36 cellular contexts compared by ENCODE assay signal in genomic region chr12:110995615-110996014, GRCh38. TPM values are rescaled to one million over a fixed set of nuclear protein-coding genes. Genes with fewer than 3 reads are reported as not detected.
"Had no signal": no experiment of that assay in that cellular context is flagged by ENCODE, and none has a peak within 500 bp of the region (broad histone marks: within the 10 kb centered on the region; RNA-seq: fewer than 3 reads in every experiment).

No MANE protein-coding gene starts in this region.

- H3K27ac ChIP-seq: brain microvascular endothelial cell, colonic mucosa, epithelial cell of prostate, esophagus squamous epithelium, gastroesophageal sphincter had no signal

- H3K4me1 ChIP-seq: colonic mucosa, esophagus squamous epithelium, gastroesophageal sphincter had no signal

- FAIRE-seq: astrocyte, bronchial epithelial cell, endometrium, endothelial cell of umbilical vein had no signal

- H3K36me3 ChIP-seq: brain microvascular endothelial cell, colonic mucosa, esophagus squamous epithelium, gastroesophageal sphincter, WERI-Rb-1 had no signal

- H3K9me3 ChIP-seq: colonic mucosa had no signal

- H3K27me3 ChIP-seq: brain microvascular endothelial cell, colonic mucosa had no signal

- DNase-seq: activated B cell treated with CpG ODN at 0.5 μM for 24 hours; activated CD4-positive, alpha-beta T cell treated with anti-CD3 and anti-CD28 coated beads for 48 hours; activated CD4-positive, alpha-beta T cell treated with anti-CD3 and anti-CD28 coated beads, Interleukin-2, amount 50 U/mL, for 1 hour; activated CD4-positive, alpha-beta T cell treated with anti-CD3 and anti-CD28 coated beads, Interleukin-2, amount 50 U/mL, for 48 hours; activated CD8-positive, alpha-beta memory T cell treated with anti-CD3 and anti-CD28 coated beads for 24 hours; activated CD8-positive, alpha-beta T cell treated with anti-CD3 and anti-CD28 coated beads for 36 hours; activated effector memory CD4-positive, alpha-beta T cell treated with Interleukin-2 at 50 U/mL for 16 hours; activated gamma-delta T cell treated with Interleukin-2 at 50 U/mL for 16 hours; activated naive CD4-positive, alpha-beta T cell treated with anti-CD3 and anti-CD28 coated beads, Interleukin-2, amount 50 U/mL, for 16 hours; activated naive CD4-positive, alpha-beta T cell treated with Interleukin-2 at 50 U/mL for 16 hours; activated T-cell treated with anti-CD3 and anti-CD28 coated beads, Interleukin-2, amount 50 U/mL, for 4 hours; amniotic stem cell; anterior cingulate cortex; brain microvascular endothelial cell; central memory CD4-positive, alpha-beta T cell; cerebellar nuclear complex; colonic mucosa; effector CD8-positive, alpha-beta T cell; esophagus squamous epithelium; foreskin melanocyte; head of caudate nucleus; T-helper 1 cell; T-helper 17 cell; T1000 had no signal

- ATAC-seq: activated CD4-positive, CD25-positive, alpha-beta regulatory T cell treated with anti-CD3 and anti-CD28 coated beads, Interleukin-2, amount 50 U/mL, for 24 hours; activated CD8-positive, alpha-beta T cell treated with anti-CD3 and anti-CD28 coated beads for 36 hours; activated T-cell treated with anti-CD3 and anti-CD28 coated beads, Interleukin-2, amount 50 U/mL, for 4 hours; activated T-helper 17 cell treated with anti-CD3 and anti-CD28 coated beads, Interleukin-2, amount 50 U/mL, for 72 hours; gastroesophageal sphincter; T-helper 17 cell had no signal

- H3K4me3 ChIP-seq: colonic mucosa, esophagus squamous epithelium, gastroesophageal sphincter had no signal

RNA-seq across cellular contexts. Expression of gene CUX2, which starts 38.4 kb away (rescaled TPM):
- total RNA-seq: activated B cell treated with CpG ODN at 0.5 μM for 24 hours; activated T-cell treated with anti-CD3 and anti-CD28 coated beads, Interleukin-2, amount 50 U/mL, for 4 hours; dermis microvascular lymphatic vessel endothelial cell; endothelial cell of umbilical vein; esophagus squamous epithelium; fibroblast of lung; fibroblast of villous mesenchyme; gastroesophageal sphincter; T-helper 17 cell had no signal
- polyA plus RNA-seq: endothelial cell of umbilical vein, fibroblast of lung had no signal
